In genomic region chr17:10166181-10166935, GRCh38 we compare ENCODE assay signal across 35 cellular contexts. TPM values are rescaled to one million over a fixed set of nuclear protein-coding genes. Genes with fewer than 3 reads are reported as not detected.
"Had no signal": no experiment of that assay in that cellular context is flagged by ENCODE, and none has a peak within 500 bp of the region (broad histone marks: within the 10 kb centered on the region; RNA-seq: fewer than 3 reads in every experiment).

No MANE protein-coding gene starts in this region.

- H3K4me1 ChIP-seq: body of pancreas, Peyer's patch had no signal

- ATAC-seq: activated naive CD4-positive, alpha-beta T cell treated with anti-CD3 and anti-CD28 coated beads, Interleukin-2, amount 50 U/mL, for 72 hours; activated T-cell treated with anti-CD3 and anti-CD28 coated beads, Interleukin-2, amount 50 U/mL, for 4 hours; body of pancreas; PC-3; Right ventricle myocardium inferior; SK-N-SH treated with all-trans-retinoic acid at 6 μM for 48 hours had no signal

- H3K27ac ChIP-seq: adrenal gland, body of pancreas, breast epithelium, Peyer's patch, RWPE1, VCaP had no signal

- H3K9me3 ChIP-seq: adrenal gland, body of pancreas, breast epithelium, Peyer's patch had no signal

- H3K36me3 ChIP-seq: adrenal gland, breast epithelium, Peyer's patch had no signal

- H3K27me3 ChIP-seq: adrenal gland, body of pancreas, breast epithelium, Peyer's patch had no signal

- H3K4me3 ChIP-seq: adrenal gland, body of pancreas, breast epithelium, Peyer's patch had no signal

- DNase-seq: activated B cell treated with CpG ODN at 0.5 μM for 24 hours; activated CD4-positive, alpha-beta memory T cell treated with anti-CD3 and anti-CD28 coated beads for 36 hours; activated CD4-positive, alpha-beta T cell treated with anti-CD3 and anti-CD28 coated beads for 4 hours; activated CD4-positive, alpha-beta T cell treated with anti-CD3 and anti-CD28 coated beads, Interleukin-2, amount 50 U/mL, for 1 hour; activated CD4-positive, CD25-positive, alpha-beta regulatory T cell treated with anti-CD3 and anti-CD28 coated beads, Interleukin-2, amount 50 U/mL, for 72 hours; activated CD8-positive, alpha-beta memory T cell treated with anti-CD3 and anti-CD28 coated beads, Interleukin-2, amount 50 U/mL, for 4 hours; activated gamma-delta T cell treated with Interleukin-2 at 50 U/mL for 16 hours; activated naive CD4-positive, alpha-beta T cell treated with anti-CD3 and anti-CD28 coated beads for 36 hours; activated T-cell treated with anti-CD3 and anti-CD28 coated beads for 4 hours; activated T-cell treated with anti-CD3 and anti-CD28 coated beads, Interleukin-2, amount 50 U/mL, for 4 hours; adrenal gland; body of pancreas; NCI-H1092 treated with DMSO at 0.1 percent for 48 hours; NCI-H1417; NCI-H146; NCI-H187; NCI-H2029 treated with DMSO at 0.1 percent for 48 hours; NCI-H2107; NCI-H2171; NCI-H510A; NCI-H526; NCI-H748 treated with DMSO at 0.1 percent for 48 hours; NK-92 treated with Interleukin-12 subunit alpha and Interleukin-12 subunit beta, amount 100 ng/mL, for 24 hours; PC-3; Peyer's patch; SIG-M5; T-helper 1 cell; T-helper 2 cell; T-helper 9 cell had no signal

RNA-seq across cellular contexts. Expression of gene GAS7, which starts 32.0 kb away (rescaled TPM):
- total RNA-seq: PC-3 had no signal
